In the genomic region with DNA sequence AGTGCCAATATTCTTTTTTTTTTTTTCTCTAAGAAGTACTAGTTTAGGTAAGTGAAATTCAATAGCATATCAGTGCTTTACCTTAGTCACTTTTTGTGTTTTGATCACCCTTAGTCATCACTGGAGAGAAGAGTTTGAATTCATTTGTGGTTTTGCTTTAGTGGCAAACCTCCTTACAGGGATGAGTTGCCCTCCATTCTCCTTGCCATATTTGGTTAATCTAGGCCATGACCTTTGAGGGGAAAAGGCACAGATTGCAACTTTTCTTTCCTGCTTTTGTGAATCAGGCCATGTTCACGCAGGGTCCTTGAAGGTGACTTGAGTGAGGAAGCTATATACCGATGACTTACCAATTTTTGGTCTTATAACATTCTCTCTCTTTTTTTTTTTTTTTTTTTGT, we compare ENCODE assay signal across 9 cellular contexts. TPM values are rescaled to one million over a fixed set of nuclear protein-coding genes. Genes with fewer than 3 reads are reported as not detected.
DNase-seq lines count a peak whose midpoint lies in the region; ATAC-seq and TF ChIP-seq lines count a peak whose summit lies in the region.
"Had no signal": no experiment of that assay in that cellular context is flagged by ENCODE, and none has a peak within 500 bp of the region (broad histone marks: within the 10 kb centered on the region; RNA-seq: fewer than 3 reads in every experiment).

No MANE protein-coding gene starts in this region.

- H3K36me3 ChIP-seq in mucosa of descending colon (ENCODE audit: low read depth): no peaks in the 10 kb centered on the region

- ATAC-seq in GM18861 (IDR thresholded peaks at IDR 0.05; ENCODE audit: unreplicated experiment): peak; percentile 75
- ATAC-seq in HG03196 (IDR thresholded peaks at IDR 0.05; ENCODE audit: unreplicated experiment): peak; percentile 59
- ATAC-seq in mucosa of descending colon: no peak

- H3K36me3 Mint-ChIP-seq in activated T-cell treated with anti-CD3 and anti-CD28 coated beads, Interleukin-2, amount 50 U/mL, for 24 hours (ENCODE audit: low read depth): peaks cover 69% of the 10 kb centered on the region

- no peak for TF ChIP-seq CTCF in mucosa of descending colon (IDR thresholded peaks at IDR 0.05)

- intact Hi-C loops in mucosa of descending colon (cut with DNase I, micrococcal nuclease): no loop called here

- peaks cover 31% of the 10 kb centered on the region for H3K4me1 Mint-ChIP-seq in activated T-cell treated with anti-CD3 and anti-CD28 coated beads, Interleukin-2, amount 50 U/mL, for 24 hours (ENCODE audit: low read depth)

- peak overlapping the region; percentile 60 for H3K4me3 Mint-ChIP-seq in activated T-cell treated with anti-CD3 and anti-CD28 coated beads, Interleukin-2, amount 50 U/mL, for 24 hours

- H3K4me3 ChIP-seq in mucosa of descending colon: no peak overlapping the region

- peak overlapping the region; percentile 94 for H3K27ac Mint-ChIP-seq in activated T-cell treated with anti-CD3 and anti-CD28 coated beads, Interleukin-2, amount 50 U/mL, for 24 hours

- H3K4me1 ChIP-seq in mucosa of descending colon (ENCODE audit: low read depth): no peaks in the 10 kb centered on the region

- no peak for DNase-seq in activated T-cell treated with anti-CD3 and anti-CD28 coated beads, Interleukin-2, amount 50 U/mL, for 24 hours
- DNase-seq in renal cortical epithelial cell (ENCODE audit: low read depth) (peak; percentile 91), germinal center (ENCODE audit: low spot score) (no peak), mucosa of descending colon (no peak), NCI-H2227 (lab: John Stamatoyannopoulos, UW; ENCODE audit: unreplicated experiment) (no peak), NCI-H2081 (lab: John Stamatoyannopoulos, UW) (no peak)
- DNase-seq: MM.1S had no signal

- H3K9me3 ChIP-seq in mucosa of descending colon: no peaks in the 10 kb centered on the region

- no peaks in the 10 kb centered on the region for H3K27me3 Mint-ChIP-seq in activated T-cell treated with anti-CD3 and anti-CD28 coated beads, Interleukin-2, amount 50 U/mL, for 24 hours

- no peaks in the 10 kb centered on the region for H3K9me3 Mint-ChIP-seq in activated T-cell treated with anti-CD3 and anti-CD28 coated beads, Interleukin-2, amount 50 U/mL, for 24 hours

RNA-seq across cellular contexts. Expression of gene PLEKHA3, which starts 34.4 kb away (rescaled TPM):
- total RNA-seq in renal cortical epithelial cell (5.7 and 22.8 TPM in 2 replicates), mucosa of descending colon (10 to 100 TPM; 24.1 to 47.6 (median 26.3) TPM)

RNA-seq across cellular contexts. Expression of gene FKBP7, which starts 36.3 kb away (rescaled TPM):
- total RNA-seq in renal cortical epithelial cell (3.1 and 21.9 TPM in 2 replicates), mucosa of descending colon (1 to 10 TPM; 2.1 to 8.7 (median 7.3) TPM)
